In the genomic region with DNA sequence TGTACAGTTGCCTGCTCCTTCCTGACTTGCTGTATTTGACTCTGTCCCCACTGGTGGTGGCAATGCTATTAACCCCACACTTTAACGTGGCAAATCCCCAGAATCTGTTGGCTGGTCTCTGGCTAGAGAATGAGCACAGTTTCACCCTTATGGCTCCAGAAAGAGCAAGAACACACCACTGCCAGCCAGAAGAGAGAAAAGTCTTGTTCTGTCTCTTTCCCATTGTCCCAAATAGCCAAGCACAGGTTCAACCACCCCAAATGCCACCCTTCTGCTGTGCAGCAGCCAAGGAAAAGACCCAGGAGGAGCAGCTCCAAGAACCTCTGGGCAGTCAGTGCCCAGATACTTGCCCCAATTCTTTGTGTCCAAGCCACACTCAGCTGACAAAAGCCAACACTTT, we compare ENCODE assay signal across 1 cellular context.
TF ChIP-seq lines count a peak whose summit lies in the region.

No MANE protein-coding gene starts in this region.

TF ChIP-seq in GM23338, 12 proteins besides CTCF, POLR2A, EP300 and RAD21:
- no peak for TF ChIP-seq CREB1 (CRISPR knock-in tag; IDR thresholded peaks at IDR 0.05; ENCODE audit: low read depth)
- no peak for TF ChIP-seq REST (IDR thresholded peaks at IDR 0.05; ENCODE audit: unreplicated experiment)
- TF ChIP-seq STAT1 (IDR thresholded peaks at IDR 0.05; ENCODE audit: unreplicated experiment) = no peak
- no peak for TF ChIP-seq POLR2AphosphoS5 (IDR thresholded peaks at IDR 0.05; ENCODE audit: low read depth)
